22 cellular contexts compared by ENCODE assay signal in the genomic region with DNA sequence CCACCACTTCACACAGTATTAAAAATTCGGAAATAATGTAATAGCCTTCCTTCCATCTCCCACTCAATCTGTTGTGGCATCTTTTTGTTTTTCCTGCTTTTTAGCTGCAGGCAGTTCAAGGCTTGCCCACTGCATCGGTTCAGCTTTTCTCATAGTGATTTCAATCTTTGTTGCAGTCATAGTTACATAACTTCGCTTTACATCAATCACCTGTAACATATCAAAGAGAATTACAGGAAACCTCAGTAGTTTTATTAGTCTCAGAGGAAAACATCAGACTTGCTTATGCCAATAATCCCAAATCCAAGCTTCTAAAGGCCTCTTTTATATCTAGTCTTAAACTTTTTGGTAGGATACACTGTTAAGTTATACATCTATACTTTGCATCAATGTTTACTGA.
"Had no signal": no experiment of that assay in that cellular context is flagged by ENCODE, and none has a peak within 500 bp of the region (broad histone marks: within the 10 kb centered on the region; RNA-seq: fewer than 3 reads in every experiment).

No MANE protein-coding gene starts in this region.

- H3K36me3 ChIP-seq: breast epithelium, uterus had no signal

- DNase-seq: activated CD4-positive, CD25-positive, alpha-beta regulatory T cell; activated naive CD4-positive, alpha-beta T cell; activated naive CD8-positive, alpha-beta T cell treated with anti-CD3 and anti-CD28 coated beads, Interleukin-2, amount 10 ng/mL, durations not matched to agents 7 days and 5 days; amniotic stem cell; cerebellar nuclear complex; gastrocnemius medialis; hippocampal formation; left ventricle myocardium inferior; occipital lobe; posterior cingulate gyrus; right lobe of liver; stimulated activated CD4-positive, alpha-beta T cell treated with anti-CD3 and anti-CD28 coated beads, Interleukin-2, amount 100 ng/mL, for 24 hours; transverse colon; uterus had no signal

- H3K4me3 ChIP-seq: breast epithelium, coronary artery, esophagus muscularis mucosa, gastrocnemius medialis, left ventricle myocardium inferior, right lobe of liver, skin epidermis, transverse colon, uterus had no signal

- H3K27ac Mint-ChIP-seq: activated naive CD8-positive, alpha-beta T cell treated with anti-CD3 and anti-CD28 coated beads, Interleukin-2, amount 10 ng/mL, durations not matched to agents 7 days and 5 days; activated T-helper 17 cell treated with anti-CD3 and anti-CD28 coated beads, Interleukin-2, amount 50 U/mL, for 72 hours; stimulated activated effector memory CD8-positive, alpha-beta T cell treated with anti-CD3 and anti-CD28 coated beads, Interleukin-12 subunit alpha, Interleukin-12 subunit beta, amount 100 ng/mL, for 72 hours; T-helper 1 cell treated with Interleukin-12 subunit alpha and Interleukin-12 subunit beta and Interleukin-4 antibody, amounts not matched to agents 30 μg/mL and 1 μg/mL, for 36 hours had no signal

- H3K9me3 ChIP-seq: breast epithelium, esophagus muscularis mucosa, gastrocnemius medialis, left ventricle myocardium inferior, right lobe of liver, transverse colon, uterus had no signal

- H3K27me3 Mint-ChIP-seq: activated naive CD8-positive, alpha-beta T cell treated with anti-CD3 and anti-CD28 coated beads, Interleukin-2, amount 10 ng/mL, durations not matched to agents 7 days and 5 days; activated T-helper 17 cell treated with anti-CD3 and anti-CD28 coated beads, Interleukin-2, amount 50 U/mL, for 72 hours had no signal

- H3K27me3 ChIP-seq: breast epithelium, esophagus muscularis mucosa, gastrocnemius medialis, right lobe of liver, transverse colon, uterus had no signal

- H3K27ac ChIP-seq: breast epithelium, coronary artery, esophagus muscularis mucosa, gastrocnemius medialis, left ventricle myocardium inferior, right lobe of liver, skin epidermis, transverse colon, uterus had no signal

- H3K4me1 Mint-ChIP-seq: activated T-helper 17 cell treated with anti-CD3 and anti-CD28 coated beads, Interleukin-2, amount 50 U/mL, for 72 hours; stimulated activated effector memory CD8-positive, alpha-beta T cell treated with anti-CD3 and anti-CD28 coated beads, Interleukin-12 subunit alpha, Interleukin-12 subunit beta, amount 100 ng/mL, for 72 hours had no signal

- ATAC-seq: activated T-helper 17 cell treated with anti-CD3 and anti-CD28 coated beads, Interleukin-2, amount 50 U/mL, for 72 hours; gastrocnemius medialis; right lobe of liver; stimulated activated effector memory CD8-positive, alpha-beta T cell treated with anti-CD3 and anti-CD28 coated beads, Interleukin-12 subunit alpha, Interleukin-12 subunit beta, amount 100 ng/mL, for 72 hours had no signal

- H3K4me3 Mint-ChIP-seq: activated naive CD8-positive, alpha-beta T cell treated with anti-CD3 and anti-CD28 coated beads, Interleukin-2, amount 10 ng/mL, durations not matched to agents 7 days and 5 days; activated T-helper 17 cell treated with anti-CD3 and anti-CD28 coated beads, Interleukin-2, amount 50 U/mL, for 72 hours; neural crest cell; stimulated activated effector memory CD8-positive, alpha-beta T cell treated with anti-CD3 and anti-CD28 coated beads, Interleukin-12 subunit alpha, Interleukin-12 subunit beta, amount 100 ng/mL, for 72 hours; T-helper 1 cell treated with Interleukin-12 subunit alpha and Interleukin-12 subunit beta and Interleukin-4 antibody, amounts not matched to agents 30 μg/mL and 1 μg/mL, for 36 hours had no signal

- H3K9me3 Mint-ChIP-seq: activated naive CD8-positive, alpha-beta T cell treated with anti-CD3 and anti-CD28 coated beads, Interleukin-2, amount 10 ng/mL, durations not matched to agents 7 days and 5 days; activated T-helper 17 cell treated with anti-CD3 and anti-CD28 coated beads, Interleukin-2, amount 50 U/mL, for 72 hours; neural crest cell; stimulated activated effector memory CD8-positive, alpha-beta T cell treated with anti-CD3 and anti-CD28 coated beads, Interleukin-12 subunit alpha, Interleukin-12 subunit beta, amount 100 ng/mL, for 72 hours; T-helper 1 cell treated with Interleukin-12 subunit alpha and Interleukin-12 subunit beta and Interleukin-4 antibody, amounts not matched to agents 30 μg/mL and 1 μg/mL, for 36 hours had no signal

- H3K4me1 ChIP-seq: breast epithelium, gastrocnemius medialis, right lobe of liver, uterus had no signal
